1 cellular context compared by ENCODE assay signal in genomic region chr19:36685835-36686234, GRCh38.
TF ChIP-seq lines count a peak whose summit lies in the region.

No MANE protein-coding gene starts in this region.

TF ChIP-seq in WTC11, 78 proteins besides CTCF, POLR2A, EP300 and RAD21 (continued from another document):
- no peak for TF ChIP-seq HMGXB4 (CRISPR knock-in tag; IDR thresholded peaks at IDR 0.05)
